ENCODE assay signal across 21 cellular contexts in genomic region chr11:13208921-13209320, GRCh38.
DNase-seq lines count a peak whose midpoint lies in the region; ATAC-seq, FAIRE-seq and TF ChIP-seq lines count a peak whose summit lies in the region.
"Had no signal": no experiment of that assay in that cellular context is flagged by ENCODE, and none has a peak within 500 bp of the region (broad histone marks: within the 10 kb centered on the region; RNA-seq: fewer than 3 reads in every experiment).

No MANE protein-coding gene starts in this region.

- peak overlapping the region; percentile 41 for H2BK5ac ChIP-seq in IMR-90 (ENCODE audit: low read depth, low read length, poor library complexity, severe bottlenecking)

- H3K36me3 ChIP-seq in CD4-positive, alpha-beta memory T cell (ENCODE audit: insufficient read depth, low read length): no peaks in the 10 kb centered on the region
- H3K36me3 ChIP-seq in IMR-90 (ENCODE audit: control insufficient read depth, insufficient read depth, low read length) (no peaks in the 10 kb centered on the region), K562 (ENCODE audit: control insufficient read depth, insufficient read depth, low read length) (no peaks in the 10 kb centered on the region), osteoblast (ENCODE audit: insufficient read depth, low read length) (no peaks in the 10 kb centered on the region), endodermal cell (ENCODE audit: control insufficient read depth, insufficient read depth, low read length) (no peaks in the 10 kb centered on the region), H7 (replicated peaks; ENCODE audit: control insufficient read depth, insufficient read depth, low read length) (no peaks in the 10 kb centered on the region)
- H3K36me3 ChIP-seq: thoracic aorta had no signal

- peak overlapping the region; percentile 87 for H2BK120ac ChIP-seq in IMR-90 (ENCODE audit: low read depth, low read length)

- H3K79me2 ChIP-seq in K562 (ENCODE audit: control insufficient read depth, insufficient read depth, low read length) (no peaks in the 10 kb centered on the region), osteoblast (ENCODE audit: insufficient read depth, low read length) (no peaks in the 10 kb centered on the region)

- H3K4me2 ChIP-seq in IMR-90 (ENCODE audit: low read depth, low read length) (no peak overlapping the region), K562 (ENCODE audit: insufficient read depth, low read length) (no peak overlapping the region), osteoblast (ENCODE audit: insufficient read depth, low read length) (peak overlapping the region; percentile 78)

- CTCF ChIA-PET in CD4-positive, alpha-beta memory T cell (lab: Charles Lee; ENCODE audit: partially characterized antibody): interaction anchor here (1.2 to 5.6 kb wide), 6 partner anchors 25 to 257 kb away, joined by 3 to 41 read pairs (median 7); no protein-coding TSS in a partner anchor
- CTCF ChIA-PET in IMR-90 (lab: Yijun Ruan, JAX) (interaction anchor here (1.1 to 3.6 kb wide), 3 partner anchors 26 to 176 kb away, joined by 3 to 39 read pairs (median 10); no protein-coding TSS in a partner anchor), K562 (lab: Yijun Ruan, JAX; ENCODE audit: low intra/inter-chr PET ratio) (no interaction called here)

- DNase-seq in CD4-positive, alpha-beta memory T cell: peak in 1 of 5 donors; percentile 7
- DNase-seq in IMR-90 (no peak), K562 (ENCODE audit: extremely low read depth in 1 of 4, low spot score in 3 of 4) (no peak), osteoblast (ENCODE audit: insufficient read length, low spot score, missing footprints) (no peak), cerebellar cortex (ENCODE audit: low spot score) (no peak), endodermal cell (no peak), H7 (no peak)
- DNase-seq: activated CD4-positive, alpha-beta memory T cell treated with anti-CD3 and anti-CD28 coated beads for 36 hours; activated naive CD8-positive, alpha-beta T cell treated with anti-CD3 and anti-CD28 coated beads, Interleukin-2, amount 10 ng/mL, durations not matched to agents 7 days and 5 days; activated T-cell treated with anti-CD3 and anti-CD28 coated beads, Interleukin-2, amount 50 U/mL, for 48 hours; CD8-positive, alpha-beta T cell; cerebellar nuclear complex; H9; NCI-H1092; nephron progenitor cell; PC-3; stimulated activated CD4-positive, alpha-beta T cell treated with anti-CD3 and anti-CD28 coated beads, Interleukin-1b, Interleukin-23, amount 100 ng/mL, for 48 hours had no signal

- no peak overlapping the region for H3K23ac ChIP-seq in IMR-90 (ENCODE audit: low read depth, low read length)

- no peaks in the 10 kb centered on the region for H3K36me3 Mint-ChIP-seq in CD4-positive, alpha-beta memory T cell
- no peaks in the 10 kb centered on the region for H3K36me3 Mint-ChIP-seq in endodermal cell (ENCODE audit: low read depth)
- H3K36me3 Mint-ChIP-seq: activated CD4-positive, alpha-beta memory T cell treated with anti-CD3 and anti-CD28 coated beads for 36 hours; activated naive CD8-positive, alpha-beta T cell treated with anti-CD3 and anti-CD28 coated beads, Interleukin-2, amount 10 ng/mL, durations not matched to agents 7 days and 5 days; CD8-positive, alpha-beta T cell had no signal

- peak overlapping the region; percentile 11; the same call in 1 of the 2 replicates for H3K18ac ChIP-seq in IMR-90 (ENCODE audit: low read depth, low read length)

- dilution Hi-C loops in IMR-90 (cut with HindIII; ENCODE audit: low sequenced_read_pairs, unreplicated experiment): no loop called here

- peaks cover 26% of the 10 kb centered on the region for H3K4me1 ChIP-seq in CD4-positive, alpha-beta memory T cell (ENCODE audit: insufficient read depth, low read length)
- H3K4me1 ChIP-seq in IMR-90 (ENCODE audit: control insufficient read depth, insufficient read depth, low read length): peaks cover 13% of the 10 kb centered on the region
- H3K4me1 ChIP-seq in K562 (replicated peaks in 1 of 2; ENCODE audit: control insufficient read depth in 2 of 2, insufficient read depth in 2 of 2, low read length in 2 of 2): peaks cover 5 to 7% of the 10 kb centered on the region in 2 experiments; a peak in 2 of 5 replicates
- peaks cover 13% of the 10 kb centered on the region for H3K4me1 ChIP-seq in osteoblast (ENCODE audit: insufficient read depth, low read length)
- peaks cover 3% of the 10 kb centered on the region for H3K4me1 ChIP-seq in endodermal cell (ENCODE audit: control insufficient read depth, insufficient read depth, low read length)

- no peak for TF ChIP-seq RAD21 in IMR-90 (IDR thresholded peaks at IDR 0.05; ENCODE audit: low read length)
- TF ChIP-seq RAD21 in K562 (CRISPR knock-in tag; conservative IDR thresholded peaks at IDR 0.05 in 1 of 2, IDR thresholded peaks at IDR 0.05 in 1 of 2): no peak

- no TSS peak for BruUV-seq in IMR-90 (replicated peaks; lab: Mats Ljungman, UMichigan)
- BruUV-seq in K562 (replicated peaks; lab: Mats Ljungman, UMichigan): no TSS peak

- no peak for TF ChIP-seq EP300 in K562 (IDR thresholded peaks at IDR 0.05; ENCODE audit: low read length)

- no peaks in the 10 kb centered on the region for H4K20me1 ChIP-seq in IMR-90 (ENCODE audit: insufficient read depth, low read length)
- H4K20me1 ChIP-seq in K562 (replicated peaks; ENCODE audit: control insufficient read depth, insufficient read depth, low read length): no peaks in the 10 kb centered on the region
- no peaks in the 10 kb centered on the region for H4K20me1 ChIP-seq in osteoblast (ENCODE audit: insufficient read depth, low read length)

- 0 out of 2 replicates have a peak overlapping the region, but pooled peaks have one; percentile 12 for H2AK5ac ChIP-seq in IMR-90 (ENCODE audit: low read depth, low read length)

- H3K9me3 ChIP-seq in CD4-positive, alpha-beta memory T cell (ENCODE audit: control insufficient read depth in 1 of 2, low read length in 2 of 2): no peaks in the 10 kb centered on the region
- H3K9me3 ChIP-seq in IMR-90 (ENCODE audit: control insufficient read depth, insufficient read depth, low read length) (no peaks in the 10 kb centered on the region), K562 (replicated peaks; ENCODE audit: control insufficient read depth, insufficient read depth, low read depth, low read length) (no peaks in the 10 kb centered on the region), osteoblast (ENCODE audit: low read depth, low read length) (no peaks in the 10 kb centered on the region), endodermal cell (ENCODE audit: control insufficient read depth, low read length) (no peaks in the 10 kb centered on the region)
- H3K9me3 ChIP-seq: thoracic aorta had no signal

- no peak for TF ChIP-seq POLR2A in IMR-90 (IDR thresholded peaks at IDR 0.05; ENCODE audit: low read depth, low read length)
- TF ChIP-seq POLR2A in K562 (conservative IDR thresholded peaks at IDR 0.05): no peak

- peaks cover 17 to 37% (median 26%) of the 10 kb centered on the region in 4 donors for H3K4me1 Mint-ChIP-seq in CD4-positive, alpha-beta memory T cell
- peaks cover 25% of the 10 kb centered on the region for H3K4me1 Mint-ChIP-seq in endodermal cell

- no peak overlapping the region for H2AK9ac ChIP-seq in IMR-90 (replicated peaks; ENCODE audit: low read depth, low read length, poor library complexity)

- H3K14ac ChIP-seq in IMR-90 (replicated peaks; ENCODE audit: low read depth, low read length): peak overlapping the region; percentile 45; the same call in 1 of the 2 replicates

- peak overlapping the region; percentile 50 for H4K91ac ChIP-seq in IMR-90 (ENCODE audit: insufficient read depth, low read depth, low read length)

- no peak overlapping the region for H3K27ac ChIP-seq in CD4-positive, alpha-beta memory T cell (ENCODE audit: low read depth, low read length)
- H3K27ac ChIP-seq in IMR-90 (ENCODE audit: insufficient read depth, low read length) (peak overlapping the region; percentile 3; the same call in 1 of the 2 replicates), K562 (ENCODE audit: extremely low read depth, low read depth, low read length) (no peak overlapping the region), osteoblast (ENCODE audit: low read depth, low read length) (peak overlapping the region; percentile 70), endodermal cell (ENCODE audit: low read depth, low read length) (no peak overlapping the region)
- H3K27ac ChIP-seq: epithelial cell of prostate, thoracic aorta had no signal

- peak overlapping the region; percentile 90; the same call in 1 of the 2 replicates for H2BK20ac ChIP-seq in IMR-90 (ENCODE audit: low read depth, low read length)

- H3K56ac ChIP-seq in IMR-90 (ENCODE audit: extremely low read depth, insufficient read depth, low read length): no peak overlapping the region

- TF ChIP-seq CTCF in IMR-90 (conservative IDR thresholded peaks at IDR 0.05; ENCODE audit: low read depth, low read length) (no peak), K562 (IDR thresholded peaks at IDR 0.05 in 2 of 3, conservative IDR thresholded peaks at IDR 0.05 in 1 of 3; ENCODE audit: insufficient read depth in 2 of 3, low read depth in 1 of 3, low read length in 3 of 3) (no peak), osteoblast (IDR thresholded peaks at IDR 0.05; ENCODE audit: extremely low read depth, low read depth, low read length) (no peak), endodermal cell (conservative IDR thresholded peaks at IDR 0.05) (no peak)

- H3K4ac ChIP-seq in IMR-90 (ENCODE audit: low read depth, low read length): peak overlapping the region; percentile 49

- no peaks in the 10 kb centered on the region for H3K27me3 Mint-ChIP-seq in CD4-positive, alpha-beta memory T cell
- no peaks in the 10 kb centered on the region for H3K27me3 Mint-ChIP-seq in endodermal cell (ENCODE audit: insufficient read depth)
- H3K27me3 Mint-ChIP-seq: activated CD4-positive, alpha-beta memory T cell treated with anti-CD3 and anti-CD28 coated beads for 36 hours had no signal

- H3K9me3 Mint-ChIP-seq in CD4-positive, alpha-beta memory T cell: peaks cover 0 to 1% (median 0%) of the 10 kb centered on the region in 8 donors
- H3K9me3 Mint-ChIP-seq in endodermal cell: no peaks in the 10 kb centered on the region
- H3K9me3 Mint-ChIP-seq: activated CD4-positive, alpha-beta memory T cell treated with anti-CD3 and anti-CD28 coated beads for 36 hours; activated naive CD8-positive, alpha-beta T cell treated with anti-CD3 and anti-CD28 coated beads, Interleukin-2, amount 10 ng/mL, durations not matched to agents 7 days and 5 days; CD8-positive, alpha-beta T cell; H9; nephron progenitor cell had no signal

- H3K4me3 ChIP-seq in CD4-positive, alpha-beta memory T cell (ENCODE audit: low read length in 2 of 2): no peak overlapping the region
- H3K4me3 ChIP-seq in IMR-90 (ENCODE audit: insufficient read depth, low read depth, low read length) (no peak overlapping the region), K562 (no peak overlapping the region), osteoblast (ENCODE audit: insufficient read depth, low read length) (no peak overlapping the region), endodermal cell (ENCODE audit: low read length) (no peak overlapping the region), H7 (ENCODE audit: insufficient read depth, low read depth, low read length) (no peak overlapping the region)
- H3K4me3 ChIP-seq: lung had no signal

- H3K9me1 ChIP-seq in IMR-90 (ENCODE audit: insufficient read depth, low read length): peaks cover 13% of the 10 kb centered on the region
- H3K9me1 ChIP-seq in K562 (ENCODE audit: control insufficient read depth, insufficient read depth, low read length): no peaks in the 10 kb centered on the region

- in situ Hi-C loops in IMR-90 (cut with MboI; ENCODE audit: low sequenced_read_pairs) (loop anchor here (5.0 kb wide), 1 partner anchor 133 kb away; no protein-coding TSS in a partner anchor), K562 (cut with MboI) (loop anchor here (10.0 kb wide), 1 partner anchor 136 kb away; no protein-coding TSS in a partner anchor)

- ATAC-seq in IMR-90 (ENCODE audit: low read depth) (no peak), K562 (no peak)
- ATAC-seq: PC-3 had no signal

- H3K79me1 ChIP-seq in IMR-90 (ENCODE audit: low read depth in 1 of 2, low read length in 2 of 2): no peaks in the 10 kb centered on the region; a peak in 1 of 4 replicates

- FAIRE-seq in K562 (lab: Jason Lieb, UNC): no peak
- FAIRE-seq: GM12891 had no signal

- H3K4me3 Mint-ChIP-seq in CD4-positive, alpha-beta memory T cell: peak overlapping the region in 7 of 8 donors; percentile 17 to 93 (median 63)
- no peak overlapping the region for H3K4me3 Mint-ChIP-seq in endodermal cell
- H3K4me3 Mint-ChIP-seq: H9, nephron progenitor cell had no signal

- no peak overlapping the region for H3K9ac ChIP-seq in IMR-90 (ENCODE audit: low read depth, low read length)
- no peak overlapping the region for H3K9ac ChIP-seq in K562 (ENCODE audit: insufficient read depth in 1 of 2, low read depth in 2 of 2, low read length in 2 of 2)
- H3K9ac ChIP-seq in endodermal cell (ENCODE audit: extremely low read depth, low read length, poor library complexity, severe bottlenecking): no peak overlapping the region

- no peaks in the 10 kb centered on the region for H3K27me3 ChIP-seq in CD4-positive, alpha-beta memory T cell (ENCODE audit: insufficient read depth, low read length)
- H3K27me3 ChIP-seq in IMR-90 (ENCODE audit: control insufficient read depth, insufficient read depth, low read length): no peaks in the 10 kb centered on the region
- peaks cover 15 to 25% of the 10 kb centered on the region in 2 experiments for H3K27me3 ChIP-seq in K562 (ENCODE audit: control insufficient read depth in 2 of 2, insufficient read depth in 2 of 2, low read length in 2 of 2)
- no peaks in the 10 kb centered on the region for H3K27me3 ChIP-seq in osteoblast (ENCODE audit: insufficient read depth, low read length)
- H3K27me3 ChIP-seq in endodermal cell (ENCODE audit: control insufficient read depth, insufficient read depth, low read length, poor library complexity, severe bottlenecking): no peaks in the 10 kb centered on the region
- H3K27me3 ChIP-seq in H7 (ENCODE audit: control insufficient read depth, insufficient read depth, low read length): no peaks in the 10 kb centered on the region

- peak overlapping the region; percentile 22 to 81; a peak in 1 of 4 replicates for H4K8ac ChIP-seq in IMR-90 (ENCODE audit: low read depth in 2 of 2, low read length in 2 of 2)

- H2BK15ac ChIP-seq in IMR-90 (ENCODE audit: low read depth, low read length): peak overlapping the region; percentile 10; the same call in 2 of the 3 replicates

- POLR2A ChIA-PET in CD4-positive, alpha-beta memory T cell (lab: Charles Lee; ENCODE audit: partially characterized antibody): interaction anchor here (1.0 to 1.3 kb wide), 2 partner anchors 130 to 135 kb away, joined by 3 to 5 read pairs; no protein-coding TSS in a partner anchor
- POLR2A ChIA-PET in IMR-90 (lab: Charles Lee; ENCODE audit: unreplicated experiment) (no interaction called here), K562 (lab: Yijun Ruan, JAX) (interaction anchor here (0.6 kb wide), 1 partner anchor 177 kb away, joined by 3 read pairs; no protein-coding TSS in a partner anchor)

- no CpG with 5 or more reads among the region's 3 CpGs for WGBS in IMR-90 (ENCODE audit: extremely low coverage in 2 of 2, insufficient read length in 1 of 2), 2 experiments
- 0% methylated on average over 3 of the region's 3 CpGs for WGBS in K562 (ENCODE audit: insufficient coverage, low coverage, missing lambda C conversion rate)
- WGBS in endodermal cell (ENCODE audit: insufficient coverage in 1 of 2, insufficient read length in 1 of 2), 2 experiments: 67 to 75% methylated on average over 3 of the region's 3 CpGs

- peak overlapping the region; percentile 11; the same call in 1 of the 2 replicates for H4K5ac ChIP-seq in IMR-90 (ENCODE audit: low read depth, low read length)

- intact Hi-C loops in CD4-positive, alpha-beta memory T cell (cut with micrococcal nuclease): loop anchor here (1.0 to 5.0 kb wide), 5 partner anchors 26 to 126 kb away; partner anchors contain the start of gene BMAL1
- intact Hi-C loops in IMR-90 (cut with micrococcal nuclease) (loop anchor here (5.0 kb wide), 1 partner anchor 253 kb away; the partner anchor contains the start of gene BTBD10), K562 (cut with micrococcal nuclease) (no loop called here)

- H2AFZ ChIP-seq in IMR-90 (replicated peaks; ENCODE audit: low read length, poor library complexity): peak overlapping the region; percentile 21
- no peak overlapping the region for H2AFZ ChIP-seq in K562 (ENCODE audit: low read depth, low read length)
- H2AFZ ChIP-seq in osteoblast (ENCODE audit: low read length): no peak overlapping the region

- peak overlapping the region in 4 of 7 donors; percentile 6 to 43 (median 32) for H3K27ac Mint-ChIP-seq in CD4-positive, alpha-beta memory T cell
- no peak overlapping the region for H3K27ac Mint-ChIP-seq in endodermal cell
- H3K27ac Mint-ChIP-seq: CD8-positive, alpha-beta T cell; H9; nephron progenitor cell had no signal

Comparison
In these comparisons a context has a peak if more than half of its experiments do, and no peak if none do; other contexts are left out.
1. H3K27ac ChIP-seq: peak in IMR-90 (single experiment) and osteoblast (single experiment); none in CD4-positive, alpha-beta memory T cell (single experiment), K562 (single experiment) and endodermal cell (single experiment).